Comparison of ENCODE assay signal across 15 cellular contexts in genomic region chr5:96788112-96788749, GRCh38. TPM values are rescaled to one million over a fixed set of nuclear protein-coding genes. Genes with fewer than 3 reads are reported as not detected.
DNase-seq lines count a peak whose midpoint lies in the region; ATAC-seq, FAIRE-seq and TF ChIP-seq lines count a peak whose summit lies in the region.
"Had no signal": no experiment of that assay in that cellular context is flagged by ENCODE, and none has a peak within 500 bp of the region (broad histone marks: within the 10 kb centered on the region; RNA-seq: fewer than 3 reads in every experiment).

No MANE protein-coding gene starts in this region.

- H3K4me3 Mint-ChIP-seq in CD4-positive, alpha-beta T cell = no peak overlapping the region
- H3K4me3 Mint-ChIP-seq in naive thymus-derived CD8-positive, alpha-beta T cell = no peak overlapping the region
- no peak overlapping the region for H3K4me3 Mint-ChIP-seq in activated T-helper 1 cell treated with anti-CD3 and anti-CD28 coated beads, Interleukin-12 subunit alpha, Interleukin-12 subunit beta, Interleukin-2, Interleukin-4 antibody, amounts not matched to agents 30 ng/mL and 10 ng/mL and 1 ng/mL, durations not matched to agents 14 hours and 24 hours and 36 hours
- H3K4me3 Mint-ChIP-seq: endodermal cell, HFFc6 had no signal

- H3K4me3 ChIP-seq in epithelial cell of esophagus (ENCODE audit: low read length) = no peak overlapping the region

- peaks cover 92% of the 10 kb centered on the region for H3K36me3 Mint-ChIP-seq in CD4-positive, alpha-beta T cell (ENCODE audit: low read depth)
- H3K36me3 Mint-ChIP-seq in naive thymus-derived CD8-positive, alpha-beta T cell = peaks cover 0 to 92% (median 34%) of the 10 kb centered on the region in 3 donors
- H3K36me3 Mint-ChIP-seq in activated T-helper 1 cell treated with anti-CD3 and anti-CD28 coated beads, Interleukin-12 subunit alpha, Interleukin-12 subunit beta, Interleukin-2, Interleukin-4 antibody, amounts not matched to agents 30 ng/mL and 10 ng/mL and 1 ng/mL, durations not matched to agents 14 hours and 24 hours and 36 hours (ENCODE audit: low read depth) = peaks cover 54% of the 10 kb centered on the region

- intact Hi-C loops in CD4-positive, alpha-beta T cell (cut with DNase I, micrococcal nuclease) = no loop called here
- intact Hi-C loops in activated T-helper 1 cell treated with anti-CD3 and anti-CD28 coated beads, Interleukin-12 subunit alpha, Interleukin-12 subunit beta, Interleukin-2, Interleukin-4 antibody, amounts not matched to agents 30 ng/mL and 10 ng/mL and 1 ng/mL, durations not matched to agents 14 hours and 24 hours and 36 hours (cut with micrococcal nuclease) = no loop called here

- no peak for ATAC-seq in CD4-positive, alpha-beta T cell (ENCODE audit: poor library complexity)
- ATAC-seq in naive thymus-derived CD8-positive, alpha-beta T cell = no peak
- ATAC-seq: HepG2 had no signal

- H3K9me3 ChIP-seq in CD4-positive, alpha-beta T cell (ENCODE audit: control insufficient read depth, low read length) = no peaks in the 10 kb centered on the region

- DNase-seq in CD4-positive, alpha-beta T cell = no peak
- DNase-seq in LHCN-M2 (ENCODE audit: low read depth) = peak; percentile 10
- peak; percentile 25 for DNase-seq in epithelial cell of esophagus (ENCODE audit: low read depth)
- DNase-seq in naive thymus-derived CD8-positive, alpha-beta T cell = no peak
- no peak for DNase-seq in RCC 7860 (ENCODE audit: low spot score)
- no peak for DNase-seq in NCI-H1105 treated with DMSO at 0.1 percent for 48 hours (lab: John Stamatoyannopoulos, UW)
- DNase-seq in activated T-helper 1 cell treated with anti-CD3 and anti-CD28 coated beads, Interleukin-12 subunit alpha, Interleukin-12 subunit beta, Interleukin-2, Interleukin-4 antibody, amounts not matched to agents 30 ng/mL and 10 ng/mL and 1 ng/mL, durations not matched to agents 14 hours and 24 hours and 36 hours (ENCODE audit: low spot score) = no peak
- no peak for DNase-seq in amygdala (lab: John Stamatoyannopoulos, UW)
- DNase-seq: anterior cingulate cortex, endodermal cell, HFFc6, midbrain, NCI-H1694 treated with DMSO at 0.1 percent for 48 hours, substantia nigra had no signal

- CTCF ChIA-PET in CD4-positive, alpha-beta T cell (lab: Charles Lee) = interaction anchor here (1.1 kb wide), 1 partner anchor 38 kb away, joined by 3 read pairs; no protein-coding TSS in a partner anchor

- no peaks in the 10 kb centered on the region for H3K27me3 ChIP-seq in CD4-positive, alpha-beta T cell (ENCODE audit: control insufficient read depth, insufficient read depth, low read length)

- POLR2A ChIA-PET in CD4-positive, alpha-beta T cell (lab: Charles Lee) = interaction anchor here (0.6 kb wide), 1 partner anchor 30 kb away, joined by 4 read pairs; no protein-coding TSS in a partner anchor
- POLR2A ChIA-PET in naive thymus-derived CD8-positive, alpha-beta T cell (lab: Charles Lee) = interaction anchor here (0.6 kb wide), 1 partner anchor 36 kb away, joined by 4 read pairs; no protein-coding TSS in a partner anchor

- no peak overlapping the region for H3K27ac ChIP-seq in CD4-positive, alpha-beta T cell (ENCODE audit: low read depth, low read length)

- H3K4me1 Mint-ChIP-seq in CD4-positive, alpha-beta T cell (ENCODE audit: low read depth) = no peaks in the 10 kb centered on the region
- peaks cover 8 to 22% (median 15%) of the 10 kb centered on the region in 4 donors for H3K4me1 Mint-ChIP-seq in naive thymus-derived CD8-positive, alpha-beta T cell
- H3K4me1 Mint-ChIP-seq in activated T-helper 1 cell treated with anti-CD3 and anti-CD28 coated beads, Interleukin-12 subunit alpha, Interleukin-12 subunit beta, Interleukin-2, Interleukin-4 antibody, amounts not matched to agents 30 ng/mL and 10 ng/mL and 1 ng/mL, durations not matched to agents 14 hours and 24 hours and 36 hours (ENCODE audit: low read depth) = peaks cover 6% of the 10 kb centered on the region

- no peaks in the 10 kb centered on the region for H3K9me3 Mint-ChIP-seq in CD4-positive, alpha-beta T cell
- H3K9me3 Mint-ChIP-seq in naive thymus-derived CD8-positive, alpha-beta T cell = no peaks in the 10 kb centered on the region
- H3K9me3 Mint-ChIP-seq in activated T-helper 1 cell treated with anti-CD3 and anti-CD28 coated beads, Interleukin-12 subunit alpha, Interleukin-12 subunit beta, Interleukin-2, Interleukin-4 antibody, amounts not matched to agents 30 ng/mL and 10 ng/mL and 1 ng/mL, durations not matched to agents 14 hours and 24 hours and 36 hours = no peaks in the 10 kb centered on the region
- H3K9me3 Mint-ChIP-seq: endodermal cell, HFFc6 had no signal

- no peak for FAIRE-seq in RCC 7860 (lab: Jason Lieb, UNC)
- FAIRE-seq: HepG2 had no signal

- peak overlapping the region; percentile 44 for H3K27ac Mint-ChIP-seq in CD4-positive, alpha-beta T cell
- H3K27ac Mint-ChIP-seq in naive thymus-derived CD8-positive, alpha-beta T cell = peak overlapping the region in 9 of 10 donors; percentile 7 to 89 (median 41)
- H3K27ac Mint-ChIP-seq in activated T-helper 1 cell treated with anti-CD3 and anti-CD28 coated beads, Interleukin-12 subunit alpha, Interleukin-12 subunit beta, Interleukin-2, Interleukin-4 antibody, amounts not matched to agents 30 ng/mL and 10 ng/mL and 1 ng/mL, durations not matched to agents 14 hours and 24 hours and 36 hours = no peak overlapping the region
- H3K27ac Mint-ChIP-seq: endodermal cell, HFFc6 had no signal

- no peaks in the 10 kb centered on the region for H3K27me3 Mint-ChIP-seq in CD4-positive, alpha-beta T cell
- H3K27me3 Mint-ChIP-seq in naive thymus-derived CD8-positive, alpha-beta T cell = no peaks in the 10 kb centered on the region
- H3K27me3 Mint-ChIP-seq in activated T-helper 1 cell treated with anti-CD3 and anti-CD28 coated beads, Interleukin-12 subunit alpha, Interleukin-12 subunit beta, Interleukin-2, Interleukin-4 antibody, amounts not matched to agents 30 ng/mL and 10 ng/mL and 1 ng/mL, durations not matched to agents 14 hours and 24 hours and 36 hours (ENCODE audit: insufficient read depth) = no peaks in the 10 kb centered on the region

- no peak for TF ChIP-seq CTCF in CD4-positive, alpha-beta T cell (IDR thresholded peaks at IDR 0.05)
- TF ChIP-seq CTCF in epithelial cell of esophagus (IDR thresholded peaks at IDR 0.05; ENCODE audit: insufficient read depth, low read depth, low read length, missing control alignments) = no peak

RNA-seq across cellular contexts. Expression of gene ERAP1, which starts 19.5 kb away (rescaled TPM):
- 10 to 100 TPM; 45.0 to 47.4 TPM for total RNA-seq in CD4-positive, alpha-beta T cell
- total RNA-seq in LHCN-M2 (2014; rRNA removed) = 17.5 and 27.6 TPM in 2 replicates
- polyA plus RNA-seq in LHCN-M2 (2012) = 14.6 TPM
- total RNA-seq in naive thymus-derived CD8-positive, alpha-beta T cell = 100 to 1,000 TPM; 120 to 124 TPM
- polyA plus RNA-seq in naive thymus-derived CD8-positive, alpha-beta T cell = 10 to 100 TPM; 48.2 to 83.9 (median 62.7) TPM
- total RNA-seq in activated T-helper 1 cell treated with anti-CD3 and anti-CD28 coated beads, Interleukin-12 subunit alpha, Interleukin-12 subunit beta, Interleukin-2, Interleukin-4 antibody, amounts not matched to agents 30 ng/mL and 10 ng/mL and 1 ng/mL, durations not matched to agents 14 hours and 24 hours and 36 hours = 92.2 and 94.5 TPM in 2 replicates

Comparison
In these comparisons a context has a peak if more than half of its experiments do, and no peak if none do; other contexts are left out.
1. DNase-seq: peak in LHCN-M2 (single experiment) and epithelial cell of esophagus (single experiment); none in CD4-positive, alpha-beta T cell (0 of 10), naive thymus-derived CD8-positive, alpha-beta T cell (0 of 10), RCC 7860 (single experiment), NCI-H1105 treated with DMSO at 0.1 percent for 48 hours (single experiment), activated T-helper 1 cell treated with anti-CD3 and anti-CD28 coated beads, Interleukin-12 subunit alpha, Interleukin-12 subunit beta, Interleukin-2, Interleukin-4 antibody, amounts not matched to agents 30 ng/mL and 10 ng/mL and 1 ng/mL, durations not matched to agents 14 hours and 24 hours and 36 hours (single experiment) and amygdala (0 of 56).